ENCODE assay signal across 2 cellular contexts in genomic region chr18:10249270-10249669, GRCh38.
TF ChIP-seq lines count a peak whose summit lies in the region.

No MANE protein-coding gene starts in this region.

TF ChIP-seq in GM23338, 12 proteins besides CTCF, POLR2A, EP300 and RAD21:
- TF ChIP-seq NANOG (IDR thresholded peaks at IDR 0.05; ENCODE audit: borderline replicate concordance), result no peak
- TF ChIP-seq ZNF462 (CRISPR knock-in tag; IDR thresholded peaks at IDR 0.05), result 0 out of 2 replicates have a peak, but pooled peaks have one; percentile 30
TF ChIP-seq in GM23338: peak in this region for 1.

TF ChIP-seq in H1, 55 proteins besides CTCF, POLR2A, EP300 and RAD21:
- TF ChIP-seq KDM1A (IDR thresholded peaks at IDR 0.05; ENCODE audit: borderline replicate concordance, low read length) (no peak), SP2 (IDR thresholded peaks at IDR 0.05; ENCODE audit: low read length) (no peak), YY1 (IDR thresholded peaks at IDR 0.05; ENCODE audit: low read depth, low read length) (peak; percentile 52; the same call in 1 of the 2 replicates), ATF2 (IDR thresholded peaks at IDR 0.05; ENCODE audit: low read length) (no peak), ZNF274 (IDR thresholded peaks at IDR 0.05; ENCODE audit: borderline replicate concordance, extremely low read depth, low read length) (no peak), FOSL1 (IDR thresholded peaks at IDR 0.05; ENCODE audit: insufficient read depth, low read depth, low read length) (no peak), RFX5 (IDR thresholded peaks at IDR 0.05; ENCODE audit: borderline replicate concordance, low read depth, low read length) (no peak), HDAC6 (IDR thresholded peaks at IDR 0.05; ENCODE audit: low read depth, low read length) (no peak)
